ENCODE assay signal across 22 cellular contexts in the genomic region with DNA sequence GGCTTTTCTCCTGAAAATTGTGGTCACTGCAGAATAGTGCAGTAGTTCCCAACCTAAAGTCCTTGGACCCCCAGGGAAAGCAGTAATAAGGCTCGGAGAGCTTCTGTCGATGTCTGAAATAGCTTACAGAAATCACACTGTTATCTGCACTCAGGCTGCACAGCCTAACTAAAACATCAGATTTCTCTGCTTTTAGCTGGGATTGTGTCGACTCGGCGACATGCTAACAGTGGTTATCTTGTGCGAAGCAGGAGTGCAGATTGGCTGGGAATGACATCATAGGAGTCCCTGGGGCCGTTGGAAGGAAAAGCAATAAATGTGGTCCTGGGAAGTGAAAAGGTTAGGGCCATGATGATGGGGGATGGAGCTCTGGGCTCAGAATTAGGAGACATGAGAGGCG.
DNase-seq lines count a peak whose midpoint lies in the region; ATAC-seq, FAIRE-seq and TF ChIP-seq lines count a peak whose summit lies in the region.
"Had no signal": no experiment of that assay in that cellular context is flagged by ENCODE, and none has a peak within 500 bp of the region (broad histone marks: within the 10 kb centered on the region; RNA-seq: fewer than 3 reads in every experiment).

No MANE protein-coding gene starts in this region.

- TF ChIP-seq POLR2A in HepG2 (IDR thresholded peaks at IDR 0.05; ENCODE audit: insufficient read depth in 1 of 2, low read depth in 2 of 2, low read length in 2 of 2) (no peak), right lobe of liver (IDR thresholded peaks at IDR 0.05) (no peak)

- no peaks in the 10 kb centered on the region for H3K79me2 ChIP-seq in HepG2 (ENCODE audit: insufficient read depth, low read length)

- no peaks in the 10 kb centered on the region for H3K9me3 ChIP-seq in HepG2 (ENCODE audit: low read length)
- H3K9me3 ChIP-seq in right lobe of liver, result no peaks in the 10 kb centered on the region
- H3K9me3 ChIP-seq in mesodermal cell (ENCODE audit: control insufficient read depth, low read length), result no peaks in the 10 kb centered on the region
- H3K9me3 ChIP-seq: A549; BLaER1 treated with 17β-estradiol and CSF1 and Interleukin-3, amounts not matched to agents 10 nM and 100 nM; HAP-1 had no signal

- CTCF ChIA-PET in HepG2 (lab: Yijun Ruan, JAX; ENCODE audit: low intra/inter-chr PET ratio, low total read pairs), result no interaction called here

- peaks cover 3% of the 10 kb centered on the region for H3K27me3 Mint-ChIP-seq in glutamatergic neuron (ENCODE audit: unreplicated experiment)

- peak overlapping the region; percentile 71 for H3K27ac Mint-ChIP-seq in glutamatergic neuron (ENCODE audit: unreplicated experiment)
- H3K27ac Mint-ChIP-seq: CD8-positive, alpha-beta T cell; HFFc6; IgD-negative memory B cell had no signal

- H3K27ac ChIP-seq in HepG2 (ENCODE audit: extremely low read length, insufficient read depth, low read length), result no peak overlapping the region
- H3K27ac ChIP-seq in right lobe of liver, result no peak overlapping the region
- peak overlapping the region; percentile 50 for H3K27ac ChIP-seq in mesodermal cell (ENCODE audit: low read depth, low read length, severe bottlenecking)
- H3K27ac ChIP-seq: 22Rv1; A549; BLaER1 treated with 17β-estradiol and CSF1 and Interleukin-3, amounts not matched to agents 10 nM and 100 nM; GM23248 had no signal

- no peak overlapping the region for H3K4me2 ChIP-seq in HepG2 (ENCODE audit: low read depth, low read length)
- H3K4me2 ChIP-seq: A549; BLaER1 treated with 17β-estradiol and CSF1 and Interleukin-3, amounts not matched to agents 10 nM and 100 nM had no signal

- TF ChIP-seq EP300 in HepG2 (IDR thresholded peaks at IDR 0.05; ENCODE audit: low read depth in 2 of 2, low read length in 2 of 2) (no peak), HepG2 (CRISPR knock-in tag; IDR thresholded peaks at IDR 0.05; ENCODE audit: borderline replicate concordance) (no peak)

- no peak for FAIRE-seq in HepG2 (lab: Jason Lieb, UNC)
- FAIRE-seq: A549, GM12891, HTR-8/SVneo had no signal

- no TSS peak for BruUV-seq in HepG2 (replicated peaks; lab: Mats Ljungman, UMichigan)

- H3K4me3 Mint-ChIP-seq in glutamatergic neuron (ENCODE audit: unreplicated experiment), result no peak overlapping the region
- H3K4me3 Mint-ChIP-seq: CD8-positive, alpha-beta T cell; HFFc6; IgD-negative memory B cell had no signal

- in situ Hi-C loops in HepG2 (cut with HindIII; ENCODE audit: extremely low pct_ligation_motif_present, low pct_unique_long_range_greater_than_20kb), result no loop called here

- no peak for ATAC-seq in HepG2
- ATAC-seq in right lobe of liver, result no peak
- no peak for ATAC-seq in GM18861 (IDR thresholded peaks at IDR 0.05; ENCODE audit: unreplicated experiment)
- ATAC-seq: A549; CD8-positive, alpha-beta T cell had no signal

- no peaks in the 10 kb centered on the region for H3K9me3 Mint-ChIP-seq in glutamatergic neuron (ENCODE audit: unreplicated experiment)
- H3K9me3 Mint-ChIP-seq: CD8-positive, alpha-beta T cell; HFFc6; IgD-negative memory B cell had no signal

- no peak for DNase-seq in HepG2 (ENCODE audit: low spot score)
- DNase-seq in right lobe of liver, result no peak
- DNase-seq in glutamatergic neuron, result peak; percentile 62
- DNase-seq in SK-N-DZ (ENCODE audit: low spot score), result no peak
- no peak for DNase-seq in GM10266 (ENCODE audit: extremely low spot score)
- DNase-seq in iPS-NIHi7 (ENCODE audit: extremely low spot score), result no peak
- DNase-seq: Calu3; CD8-positive, alpha-beta T cell; DMS53; DND-41; EL; GM23248; HFFc6 had no signal

- H2AFZ ChIP-seq in HepG2 (ENCODE audit: low read length), result no peak overlapping the region
- H2AFZ ChIP-seq: GM23248 had no signal

- intact Hi-C loops in HepG2 (cut with micrococcal nuclease; ENCODE audit: unreplicated experiment) (no loop called here), right lobe of liver (cut with DNase I) (no loop called here)

- H3K4me1 ChIP-seq in HepG2 (ENCODE audit: insufficient read depth, low read length), result no peaks in the 10 kb centered on the region
- no peaks in the 10 kb centered on the region for H3K4me1 ChIP-seq in right lobe of liver
- peaks cover 8% of the 10 kb centered on the region for H3K4me1 ChIP-seq in mesodermal cell (ENCODE audit: control insufficient read depth, insufficient read depth, low read length, poor library complexity, severe bottlenecking)
- H3K4me1 ChIP-seq: A549; BLaER1 treated with 17β-estradiol and CSF1 and Interleukin-3, amounts not matched to agents 10 nM and 100 nM; HAP-1 had no signal

- no peak for TF ChIP-seq RAD21 in HepG2 (CRISPR knock-in tag; IDR thresholded peaks at IDR 0.05)

- TF ChIP-seq CTCF in HepG2 (CRISPR knock-in tag; IDR thresholded peaks at IDR 0.05) (no peak), right lobe of liver (IDR thresholded peaks at IDR 0.05) (no peak), glutamatergic neuron (IDR thresholded peaks at IDR 0.05; ENCODE audit: partially characterized antibody, unreplicated experiment) (no peak), GM10266 (IDR thresholded peaks at IDR 0.05; ENCODE audit: control insufficient read depth, insufficient read depth, low read depth, missing control alignments) (no peak)

- H3K36me3 Mint-ChIP-seq in glutamatergic neuron (ENCODE audit: unreplicated experiment), result peaks cover 4% of the 10 kb centered on the region
- H3K36me3 Mint-ChIP-seq: CD8-positive, alpha-beta T cell; IgD-negative memory B cell had no signal

- no peaks in the 10 kb centered on the region for H3K36me3 ChIP-seq in HepG2 (replicated peaks in 1 of 2; ENCODE audit: control insufficient read depth in 1 of 2, insufficient read depth in 2 of 2, low read length in 2 of 2)
- no peaks in the 10 kb centered on the region for H3K36me3 ChIP-seq in right lobe of liver
- H3K36me3 ChIP-seq in mesodermal cell (ENCODE audit: control insufficient read depth, insufficient read depth, low read length), result no peaks in the 10 kb centered on the region
- H3K36me3 ChIP-seq: BLaER1 treated with 17β-estradiol and CSF1 and Interleukin-3, amounts not matched to agents 10 nM and 100 nM; HAP-1 had no signal

- no peaks in the 10 kb centered on the region for H4K20me1 ChIP-seq in HepG2 (ENCODE audit: insufficient read depth, low read length)
- H4K20me1 ChIP-seq: BLaER1 treated with 17β-estradiol and CSF1 and Interleukin-3, amounts not matched to agents 10 nM and 100 nM had no signal

- H3K4me1 Mint-ChIP-seq in glutamatergic neuron (ENCODE audit: low read depth, unreplicated experiment), result peaks cover 9% of the 10 kb centered on the region
- H3K4me1 Mint-ChIP-seq: IgD-negative memory B cell had no signal

- peaks cover 2 to 58% of the 10 kb centered on the region in 2 experiments; a peak in 4 of 5 replicates for H3K27me3 ChIP-seq in HepG2 (ENCODE audit: control insufficient read depth in 1 of 2, insufficient read depth in 2 of 2, low read length in 2 of 2)
- H3K27me3 ChIP-seq in right lobe of liver, result no peaks in the 10 kb centered on the region
- H3K27me3 ChIP-seq: BLaER1 treated with 17β-estradiol and CSF1 and Interleukin-3, amounts not matched to agents 10 nM and 100 nM had no signal

- no peak overlapping the region for H3K4me3 ChIP-seq in HepG2 (replicated peaks in 1 of 3; ENCODE audit: insufficient read depth in 1 of 3, low read depth in 2 of 3, low read length in 3 of 3)
- H3K4me3 ChIP-seq in right lobe of liver, result no peak overlapping the region
- no peak overlapping the region for H3K4me3 ChIP-seq in mesodermal cell (ENCODE audit: extremely low read depth, insufficient read depth, low read length, poor library complexity, severe bottlenecking)
- H3K4me3 ChIP-seq: A549; BLaER1 treated with 17β-estradiol and CSF1 and Interleukin-3, amounts not matched to agents 10 nM and 100 nM; GM23248; HAP-1 had no signal

- POLR2A ChIA-PET in HepG2 (lab: Yijun Ruan, JAX), result no interaction called here

- 20% methylated on average over 8 of the region's 8 CpGs for WGBS in HepG2 (ENCODE audit: low lambda C conversion rate)
- 59% methylated on average over 7 of the region's 8 CpGs for WGBS in right lobe of liver (ENCODE audit: insufficient coverage, low coverage, low lambda C conversion rate, missing lambda C conversion rate)
- 88 to 91% methylated on average over 6 to 8 of the region's 8 CpGs for WGBS in mesodermal cell (ENCODE audit: insufficient coverage in 2 of 2), 2 experiments

- H3K9ac ChIP-seq in HepG2 (ENCODE audit: insufficient read depth, low read depth, low read length), result no peak overlapping the region
- H3K9ac ChIP-seq: BLaER1 treated with 17β-estradiol and CSF1 and Interleukin-3, amounts not matched to agents 10 nM and 100 nM; GM23248 had no signal

TF ChIP-seq in HepG2, 621 proteins besides CTCF, POLR2A, EP300 and RAD21:
- TF ChIP-seq ATF7 (IDR thresholded peaks at IDR 0.05), result 0 out of 2 replicates have a peak, but pooled peaks have one; percentile 13
- no peak for TF ChIP-seq ATF7 (CRISPR knock-in tag; IDR thresholded peaks at IDR 0.05)
- TF ChIP-seq KLF15 (CRISPR knock-in tag; IDR thresholded peaks at IDR 0.05; ENCODE audit: borderline replicate concordance), result no peak
- no peak for TF ChIP-seq SAFB2 (CRISPR knock-in tag; IDR thresholded peaks at IDR 0.05; ENCODE audit: borderline replicate concordance, low read depth)
